1 cellular context compared by ENCODE assay signal in the genomic region with DNA sequence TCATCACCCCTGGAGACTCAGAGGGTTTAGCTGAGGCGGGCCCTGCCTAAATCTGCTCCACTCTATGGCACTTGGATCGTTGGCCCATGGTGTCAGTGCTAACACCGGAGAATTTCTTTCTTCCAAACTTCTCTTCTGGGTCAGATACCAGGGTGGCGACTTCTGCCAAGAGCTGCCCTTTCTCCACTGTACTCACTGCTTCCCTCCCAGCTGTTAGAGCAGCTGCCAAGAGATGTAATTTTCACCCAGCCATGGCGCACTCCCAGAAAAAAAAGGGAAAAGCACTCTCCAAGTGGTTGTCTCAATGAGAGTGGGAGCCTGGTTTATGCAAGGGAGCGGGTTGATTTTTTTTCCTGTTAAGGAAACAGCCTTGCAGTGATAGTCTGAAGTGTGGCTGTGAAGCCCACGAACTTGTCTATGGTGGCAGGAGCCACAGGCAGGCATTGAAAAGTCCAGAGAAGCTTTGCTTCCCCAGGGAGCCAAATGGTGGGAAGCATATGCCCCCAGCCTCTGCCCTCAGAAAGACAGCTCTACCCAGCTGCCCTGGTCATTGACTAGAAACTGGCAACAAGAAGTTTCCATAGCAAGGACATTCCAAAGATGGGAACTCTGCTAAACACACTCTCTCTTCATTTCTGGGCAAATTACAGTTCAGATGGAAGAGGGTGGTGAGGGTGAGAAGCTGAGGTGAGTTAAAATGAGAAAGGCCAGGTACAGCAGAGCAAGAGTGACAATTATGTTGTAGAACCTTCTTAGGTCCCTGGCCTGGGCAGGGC.
TF ChIP-seq lines count a peak whose summit lies in the region.

No MANE protein-coding gene starts in this region.

TF ChIP-seq in H1, 55 proteins besides CTCF, POLR2A, EP300 and RAD21:
- TF ChIP-seq FOSL1 (IDR thresholded peaks at IDR 0.05; ENCODE audit: insufficient read depth, low read depth, low read length) (no peak), CTBP2 (IDR thresholded peaks at IDR 0.05; ENCODE audit: borderline replicate concordance, insufficient read depth, insufficient read length, low read length) (no peak), CEBPB (IDR thresholded peaks at IDR 0.05; ENCODE audit: low read depth, low read length) (no peak), EZH2 (IDR thresholded peaks at IDR 0.05; ENCODE audit: low read depth, low read length, severe bottlenecking) (no peak), YY1 (IDR thresholded peaks at IDR 0.05; ENCODE audit: low read depth, low read length) (no peak), SIRT6 (IDR thresholded peaks at IDR 0.05; ENCODE audit: low read length) (no peak), CHD1 (IDR thresholded peaks at IDR 0.05; ENCODE audit: low read depth, low read length) (no peak), SAP30 (IDR thresholded peaks at IDR 0.05; ENCODE audit: insufficient read depth, insufficient replicate concordance, low read length) (no peak), SP1 (IDR thresholded peaks at IDR 0.05; ENCODE audit: low read depth, low read length) (no peak), HDAC2 (IDR thresholded peaks at IDR 0.05; ENCODE audit: borderline replicate concordance in 1 of 2, low read depth in 2 of 2, low read length in 2 of 2) (no peak), NANOG (IDR thresholded peaks at IDR 0.05; ENCODE audit: insufficient read depth, low read depth, low read length, poor library complexity, severe bottlenecking) (no peak), SUZ12 (IDR thresholded peaks at IDR 0.05; ENCODE audit: low read length) (no peak)
- TF ChIP-seq, protein P1, sequence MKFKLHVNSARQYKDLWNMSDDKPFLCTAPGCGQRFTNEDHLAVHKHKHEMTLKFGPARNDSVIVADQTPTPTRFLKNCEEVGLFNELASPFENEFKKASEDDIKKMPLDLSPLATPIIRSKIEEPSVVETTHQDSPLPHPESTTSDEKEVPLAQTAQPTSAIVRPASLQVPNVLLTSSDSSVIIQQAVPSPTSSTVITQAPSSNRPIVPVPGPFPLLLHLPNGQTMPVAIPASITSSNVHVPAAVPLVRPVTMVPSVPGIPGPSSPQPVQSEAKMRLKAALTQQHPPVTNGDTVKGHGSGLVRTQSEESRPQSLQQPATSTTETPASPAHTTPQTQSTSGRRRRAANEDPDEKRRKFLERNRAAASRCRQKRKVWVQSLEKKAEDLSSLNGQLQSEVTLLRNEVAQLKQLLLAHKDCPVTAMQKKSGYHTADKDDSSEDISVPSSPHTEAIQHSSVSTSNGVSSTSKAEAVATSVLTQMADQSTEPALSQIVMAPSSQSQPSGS (IDR thresholded peaks at IDR 0.05; ENCODE audit: low read length) = no peak
- TF ChIP-seq, protein P2, sequence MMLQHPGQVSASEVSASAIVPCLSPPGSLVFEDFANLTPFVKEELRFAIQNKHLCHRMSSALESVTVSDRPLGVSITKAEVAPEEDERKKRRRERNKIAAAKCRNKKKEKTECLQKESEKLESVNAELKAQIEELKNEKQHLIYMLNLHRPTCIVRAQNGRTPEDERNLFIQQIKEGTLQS (IDR thresholded peaks at IDR 0.05; ENCODE audit: insufficient read depth, low read depth, low read length) = no peak
- TF ChIP-seq, protein P3, sequence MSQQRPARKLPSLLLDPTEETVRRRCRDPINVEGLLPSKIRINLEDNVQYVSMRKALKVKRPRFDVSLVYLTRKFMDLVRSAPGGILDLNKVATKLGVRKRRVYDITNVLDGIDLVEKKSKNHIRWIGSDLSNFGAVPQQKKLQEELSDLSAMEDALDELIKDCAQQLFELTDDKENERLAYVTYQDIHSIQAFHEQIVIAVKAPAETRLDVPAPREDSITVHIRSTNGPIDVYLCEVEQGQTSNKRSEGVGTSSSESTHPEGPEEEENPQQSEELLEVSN (IDR thresholded peaks at IDR 0.05) = no peak
- TF ChIP-seq, protein P4, sequence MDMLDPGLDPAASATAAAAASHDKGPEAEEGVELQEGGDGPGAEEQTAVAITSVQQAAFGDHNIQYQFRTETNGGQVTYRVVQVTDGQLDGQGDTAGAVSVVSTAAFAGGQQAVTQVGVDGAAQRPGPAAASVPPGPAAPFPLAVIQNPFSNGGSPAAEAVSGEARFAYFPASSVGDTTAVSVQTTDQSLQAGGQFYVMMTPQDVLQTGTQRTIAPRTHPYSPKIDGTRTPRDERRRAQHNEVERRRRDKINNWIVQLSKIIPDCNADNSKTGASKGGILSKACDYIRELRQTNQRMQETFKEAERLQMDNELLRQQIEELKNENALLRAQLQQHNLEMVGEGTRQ (IDR thresholded peaks at IDR 0.05; ENCODE audit: low read length) = no peak
